8 cellular contexts compared by ENCODE assay signal in genomic region chr22:39502109-39502788, GRCh38. TPM values are rescaled to one million over a fixed set of nuclear protein-coding genes. Genes with fewer than 3 reads are reported as not detected.
DNase-seq lines count a peak whose midpoint lies in the region; ATAC-seq and TF ChIP-seq lines count a peak whose summit lies in the region.

MIEF1 (plus strand) TSS chr22:39502290; CDS start chr22:39511295, 9,005 bp downstream.

- TF ChIP-seq POLR2A in uterus (IDR thresholded peaks at IDR 0.05), result peak in 1 of 2 donors; percentile 69

- no peaks in the 10 kb centered on the region for H3K9me3 ChIP-seq in right atrium auricular region
- no peaks in the 10 kb centered on the region for H3K9me3 ChIP-seq in uterus

- in situ Hi-C loops in GM13976 (cut with MboI; ENCODE audit: low sequenced_read_pairs, unreplicated experiment), result loop anchor here (25.0 kb wide), 1 partner anchor 340 kb away; the partner anchor contains the start of gene CBX7

- H3K27ac ChIP-seq in right atrium auricular region (peak within 1 kb of the TSS; percentile 90 to 93), uterus (peak within 1 kb of the TSS; percentile 89 to 90)

- H3K36me3 ChIP-seq in right atrium auricular region (peaks cover 33% of the 10 kb centered on the region), uterus (no peaks in the 10 kb centered on the region)

- H3K4me1 ChIP-seq in right atrium auricular region (peaks cover 0 to 54% of the 10 kb centered on the region in 2 donors), uterus (peaks cover 11 to 16% of the 10 kb centered on the region in 2 donors)

- DNase-seq in GM13976 (ENCODE audit: low spot score) (peak; percentile 99), NCI-H1694 (lab: John Stamatoyannopoulos, UW) (peak; percentile 94), anterior cingulate cortex (lab: John Stamatoyannopoulos, UW) (peak; percentile 63 to 99 (median 96)), right atrium auricular region (ENCODE audit: low spot score) (peak; percentile 98), putamen (ENCODE audit: low spot score) (peak; percentile 99), uterus (peak; percentile 97 to 98)

- TF ChIP-seq CTCF in GM13976 (IDR thresholded peaks at IDR 0.05; ENCODE audit: borderline replicate concordance, control extremely low read depth, extremely low read depth, insufficient read depth, missing control alignments) (no peak), right atrium auricular region (IDR thresholded peaks at IDR 0.05) (no peak), uterus (IDR thresholded peaks at IDR 0.05) (peak in 1 of 4 experiments; percentile 5)

- H3K4me3 ChIP-seq in right atrium auricular region (peak within 1 kb of the TSS; percentile 84 to 95), uterus (peak within 1 kb of the TSS; percentile 87 to 99)

- H3K27me3 ChIP-seq in right atrium auricular region (no peaks in the 10 kb centered on the region), uterus (no peaks in the 10 kb centered on the region)

- peak; percentile 86 for ATAC-seq in HG02852 (IDR thresholded peaks at IDR 0.05; ENCODE audit: unreplicated experiment)

- intact Hi-C loops in T-helper 2 cell treated with Interferon-gamma antibody and Interleukin-4, amounts not matched to agents 100 ng/mL and 5 ng/mL, for 36 hours (cut with micrococcal nuclease), result loop anchor here (1.0 kb wide), 2 partner anchors 18 to 30 kb away; partner anchors contain the start of genes ATF4 and RPS19BP1
- intact Hi-C loops in uterus (cut with DNase I; ENCODE audit: low total_unique reads), result no loop called here

RNA-seq across cellular contexts. Expression of gene MIEF1, which starts in this region (rescaled TPM):
- total RNA-seq in T-helper 2 cell treated with Interferon-gamma antibody and Interleukin-4, amounts not matched to agents 100 ng/mL and 5 ng/mL, for 36 hours, result 39.4 and 41.8 TPM in 2 replicates
- total RNA-seq in right atrium auricular region (10 to 100 TPM; 14.4 to 22.1 TPM), uterus (10 to 100 TPM in 3 of 4 donors, 1 to 10 TPM in 1; 6.9 to 23.3 (median 20.6) TPM)

Comparison
In these comparisons a context has a peak if more than half of its experiments do, and no peak if none do; other contexts are left out.
1. Peak in every context shown above with its lines: DNase-seq, ATAC-seq, H3K4me3 ChIP-seq and H3K27ac ChIP-seq.